In the genomic region with DNA sequence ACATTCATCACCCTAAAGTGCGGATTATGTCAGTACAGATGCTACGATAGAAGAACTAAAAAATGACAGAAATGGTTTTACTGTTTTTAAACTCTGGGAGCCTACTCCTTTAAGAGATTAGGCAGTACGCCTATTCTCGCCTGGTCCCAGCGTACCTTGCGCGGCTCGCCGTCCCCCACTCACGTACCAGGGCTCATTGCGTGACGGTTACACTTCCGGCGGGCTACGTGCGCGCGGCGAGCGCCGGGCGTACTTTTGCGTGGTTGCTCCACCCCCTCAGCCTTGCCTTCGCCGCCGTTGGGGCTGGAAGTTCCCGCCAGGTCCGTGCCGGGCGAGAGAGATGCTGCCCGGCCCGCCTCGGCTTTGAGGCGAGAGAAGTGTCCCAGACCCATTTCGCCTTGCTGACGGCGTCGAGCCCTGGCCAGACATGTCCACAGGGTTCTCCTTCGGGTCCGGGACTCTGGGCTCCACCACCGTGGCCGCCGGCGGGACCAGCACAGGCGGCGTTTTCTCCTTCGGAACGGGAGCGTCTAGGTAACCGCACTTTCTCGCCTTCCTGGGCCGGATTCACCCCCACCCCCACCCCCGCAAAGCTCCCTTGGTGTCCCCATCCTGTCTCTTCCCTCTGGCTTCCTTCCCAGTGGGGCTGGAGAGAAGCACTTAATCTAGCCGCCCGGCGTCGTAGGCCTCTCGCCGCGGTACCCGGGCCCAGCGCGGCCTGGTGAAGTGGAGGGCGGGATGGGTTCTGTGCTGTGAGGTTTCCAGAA, we compare ENCODE assay signal across 8 cellular contexts.
DNase-seq lines count a peak whose midpoint lies in the region; ATAC-seq and TF ChIP-seq lines count a peak whose summit lies in the region.

A gene with protein sequence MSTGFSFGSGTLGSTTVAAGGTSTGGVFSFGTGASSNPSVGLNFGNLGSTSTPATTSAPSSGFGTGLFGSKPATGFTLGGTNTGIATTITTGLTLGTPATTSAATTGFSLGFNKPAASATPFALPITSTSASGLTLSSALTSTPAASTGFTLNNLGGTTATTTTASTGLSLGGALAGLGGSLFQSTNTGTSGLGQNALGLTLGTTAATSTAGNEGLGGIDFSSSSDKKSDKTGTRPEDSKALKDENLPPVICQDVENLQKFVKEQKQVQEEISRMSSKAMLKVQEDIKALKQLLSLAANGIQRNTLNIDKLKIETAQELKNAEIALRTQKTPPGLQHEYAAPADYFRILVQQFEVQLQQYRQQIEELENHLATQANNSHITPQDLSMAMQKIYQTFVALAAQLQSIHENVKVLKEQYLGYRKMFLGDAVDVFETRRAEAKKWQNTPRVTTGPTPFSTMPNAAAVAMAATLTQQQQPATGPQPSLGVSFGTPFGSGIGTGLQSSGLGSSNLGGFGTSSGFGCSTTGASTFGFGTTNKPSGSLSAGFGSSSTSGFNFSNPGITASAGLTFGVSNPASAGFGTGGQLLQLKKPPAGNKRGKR (plus strand): TSS at position 279 of the 767 bp plus-strand sequence. CDS start 149 bp downstream, at position 428.

- peak within 1 kb of the TSS; percentile 96 for H3K4me3 Mint-ChIP-seq in activated naive CD4-positive, alpha-beta T cell treated with anti-CD3 and anti-CD28 coated beads, Interleukin-2, amount 50 U/mL, for 24 hours

- peaks cover 1% of the 10 kb centered on the region for H3K27me3 Mint-ChIP-seq in activated naive CD4-positive, alpha-beta T cell treated with anti-CD3 and anti-CD28 coated beads, Interleukin-2, amount 50 U/mL, for 24 hours

- H3K4me1 Mint-ChIP-seq in activated naive CD4-positive, alpha-beta T cell treated with anti-CD3 and anti-CD28 coated beads, Interleukin-2, amount 50 U/mL, for 24 hours: peaks cover 35% of the 10 kb centered on the region

- no peak for TF ChIP-seq CTCF in GM06990 (IDR thresholded peaks at IDR 0.05; ENCODE audit: insufficient read depth, low read length, poor library complexity, severe bottlenecking)

- H3K4me3 ChIP-seq in GM06990 (replicated peaks; ENCODE audit: low read depth, low read length): peak within 1 kb of the TSS; percentile 89

- ATAC-seq in HG02588 (IDR thresholded peaks at IDR 0.05; ENCODE audit: unreplicated experiment) (peak; percentile 98), SK-N-SH treated with all-trans-retinoic acid at 6 μM for 48 hours (peak; percentile 100)

- DNase-seq in GM06990 (ENCODE audit: extremely low read depth, insufficient read length): peak; percentile 97
- DNase-seq in NCI-H1092 (lab: John Stamatoyannopoulos, UW): peak; percentile 93
- DNase-seq in germinal center (ENCODE audit: low spot score): peak; percentile 85
- peak; percentile 80 for DNase-seq in non-pigmented ciliary epithelial cell (ENCODE audit: low read depth)
- peak; percentile 97 for DNase-seq in superior temporal gyrus (ENCODE audit: extremely low spot score)

- peaks cover 11% of the 10 kb centered on the region for H3K36me3 Mint-ChIP-seq in activated naive CD4-positive, alpha-beta T cell treated with anti-CD3 and anti-CD28 coated beads, Interleukin-2, amount 50 U/mL, for 24 hours

- H3K36me3 ChIP-seq in GM06990 (ENCODE audit: control insufficient read depth, insufficient read depth, low read length): peaks cover 4% of the 10 kb centered on the region

- H3K9me3 Mint-ChIP-seq in activated naive CD4-positive, alpha-beta T cell treated with anti-CD3 and anti-CD28 coated beads, Interleukin-2, amount 50 U/mL, for 24 hours: no peaks in the 10 kb centered on the region

- H3K27ac Mint-ChIP-seq in activated naive CD4-positive, alpha-beta T cell treated with anti-CD3 and anti-CD28 coated beads, Interleukin-2, amount 50 U/mL, for 24 hours: peak within 1 kb of the TSS; percentile 94

- no peaks in the 10 kb centered on the region for H3K27me3 ChIP-seq in GM06990 (replicated peaks; ENCODE audit: control insufficient read depth, insufficient read depth, low read length)

TF ChIP-seq in SK-N-SH treated with all-trans-retinoic acid at 6 μM for 48 hours, 23 proteins besides CTCF, POLR2A, EP300 and RAD21:
- no peak for TF ChIP-seq BACH2 (CRISPR knock-in tag; IDR thresholded peaks at IDR 0.05; ENCODE audit: borderline replicate concordance)
- TF ChIP-seq TOX (CRISPR knock-in tag; IDR thresholded peaks at IDR 0.05; ENCODE audit: borderline replicate concordance): no peak
- no peak for TF ChIP-seq ZNF565 (CRISPR knock-in tag; conservative IDR thresholded peaks at IDR 0.05; ENCODE audit: low read depth)
- TF ChIP-seq, protein P1, sequence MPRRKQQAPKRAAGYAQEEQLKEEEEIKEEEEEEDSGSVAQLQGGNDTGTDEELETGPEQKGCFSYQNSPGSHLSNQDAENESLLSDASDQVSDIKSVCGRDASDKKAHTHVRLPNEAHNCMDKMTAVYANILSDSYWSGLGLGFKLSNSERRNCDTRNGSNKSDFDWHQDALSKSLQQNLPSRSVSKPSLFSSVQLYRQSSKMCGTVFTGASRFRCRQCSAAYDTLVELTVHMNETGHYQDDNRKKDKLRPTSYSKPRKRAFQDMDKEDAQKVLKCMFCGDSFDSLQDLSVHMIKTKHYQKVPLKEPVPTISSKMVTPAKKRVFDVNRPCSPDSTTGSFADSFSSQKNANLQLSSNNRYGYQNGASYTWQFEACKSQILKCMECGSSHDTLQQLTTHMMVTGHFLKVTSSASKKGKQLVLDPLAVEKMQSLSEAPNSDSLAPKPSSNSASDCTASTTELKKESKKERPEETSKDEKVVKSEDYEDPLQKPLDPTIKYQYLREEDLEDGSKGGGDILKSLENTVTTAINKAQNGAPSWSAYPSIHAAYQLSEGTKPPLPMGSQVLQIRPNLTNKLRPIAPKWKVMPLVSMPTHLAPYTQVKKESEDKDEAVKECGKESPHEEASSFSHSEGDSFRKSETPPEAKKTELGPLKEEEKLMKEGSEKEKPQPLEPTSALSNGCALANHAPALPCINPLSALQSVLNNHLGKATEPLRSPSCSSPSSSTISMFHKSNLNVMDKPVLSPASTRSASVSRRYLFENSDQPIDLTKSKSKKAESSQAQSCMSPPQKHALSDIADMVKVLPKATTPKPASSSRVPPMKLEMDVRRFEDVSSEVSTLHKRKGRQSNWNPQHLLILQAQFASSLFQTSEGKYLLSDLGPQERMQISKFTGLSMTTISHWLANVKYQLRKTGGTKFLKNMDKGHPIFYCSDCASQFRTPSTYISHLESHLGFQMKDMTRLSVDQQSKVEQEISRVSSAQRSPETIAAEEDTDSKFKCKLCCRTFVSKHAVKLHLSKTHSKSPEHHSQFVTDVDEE (CRISPR knock-in tag; IDR thresholded peaks at IDR 0.05): no peak
- TF ChIP-seq OSR1 (CRISPR knock-in tag; IDR thresholded peaks at IDR 0.05): no peak
- TF ChIP-seq, protein P2, sequence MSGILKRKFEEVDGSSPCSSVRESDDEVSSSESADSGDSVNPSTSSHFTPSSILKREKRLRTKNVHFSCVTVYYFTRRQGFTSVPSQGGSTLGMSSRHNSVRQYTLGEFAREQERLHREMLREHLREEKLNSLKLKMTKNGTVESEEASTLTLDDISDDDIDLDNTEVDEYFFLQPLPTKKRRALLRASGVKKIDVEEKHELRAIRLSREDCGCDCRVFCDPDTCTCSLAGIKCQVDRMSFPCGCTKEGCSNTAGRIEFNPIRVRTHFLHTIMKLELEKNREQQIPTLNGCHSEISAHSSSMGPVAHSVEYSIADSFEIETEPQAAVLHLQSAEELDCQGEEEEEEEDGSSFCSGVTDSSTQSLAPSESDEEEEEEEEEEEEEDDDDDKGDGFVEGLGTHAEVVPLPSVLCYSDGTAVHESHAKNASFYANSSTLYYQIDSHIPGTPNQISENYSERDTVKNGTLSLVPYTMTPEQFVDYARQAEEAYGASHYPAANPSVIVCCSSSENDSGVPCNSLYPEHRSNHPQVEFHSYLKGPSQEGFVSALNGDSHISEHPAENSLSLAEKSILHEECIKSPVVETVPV (CRISPR knock-in tag; IDR thresholded peaks at IDR 0.05): no peak
- TF ChIP-seq ZC3H10 (CRISPR knock-in tag; IDR thresholded peaks at IDR 0.05): no peak
- no peak for TF ChIP-seq ZFP3 (CRISPR knock-in tag; IDR thresholded peaks at IDR 0.05)
- no peak for TF ChIP-seq ARNTL (CRISPR knock-in tag; IDR thresholded peaks at IDR 0.05; ENCODE audit: borderline replicate concordance, low read depth)

Comparison
In these comparisons a context has a peak if more than half of its experiments do, and no peak if none do; other contexts are left out.
1. Peak in every context shown above with its lines: DNase-seq, ATAC-seq and H3K4me3 ChIP-seq.